Comparison of ENCODE assay signal across 1 cellular context in the genomic region with DNA sequence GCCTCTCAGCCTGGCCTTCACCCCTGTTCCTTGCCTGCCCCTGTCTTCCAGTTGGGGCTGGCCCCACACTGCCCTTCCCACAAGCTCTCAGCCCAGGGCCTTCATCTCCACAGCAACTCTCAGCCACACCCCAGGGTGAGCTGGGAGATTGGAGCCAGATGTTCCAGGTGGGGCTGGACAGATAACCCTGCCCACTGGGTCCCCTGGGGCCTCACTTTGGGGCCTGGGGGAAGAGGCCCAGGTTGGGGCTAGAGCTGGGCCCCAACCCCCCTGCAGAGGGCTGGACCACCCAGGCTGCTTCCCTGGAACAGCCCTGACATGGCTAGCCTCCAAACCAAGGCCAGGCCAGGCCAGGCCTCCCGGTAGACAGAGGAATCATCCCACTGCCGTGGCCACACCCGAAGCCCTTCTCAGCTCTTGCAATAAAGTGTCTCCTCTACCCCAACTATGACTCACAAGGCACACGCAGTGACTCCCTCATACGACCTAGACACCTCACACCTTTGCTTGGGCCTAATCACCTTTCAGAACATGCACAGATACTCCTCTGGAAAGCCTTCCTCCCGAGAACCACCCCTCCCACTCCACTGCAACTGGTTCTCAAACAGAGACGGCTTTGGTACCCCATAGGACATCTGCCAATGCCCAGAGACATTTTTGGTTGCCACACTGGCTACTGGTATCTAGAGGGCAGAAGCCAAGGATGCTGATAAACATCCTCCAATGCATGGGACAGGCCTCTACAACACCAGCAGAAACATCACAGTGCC.
A peak's percentile ranks its signal among the peaks of the same experiment; 100 is the strongest.
TF ChIP-seq lines count a peak whose summit lies in the region.

No MANE protein-coding gene starts in this region.

TF ChIP-seq in K562, 482 proteins besides CTCF, POLR2A, EP300 and RAD21 (continued from another document and continues in another):
- TF ChIP-seq, protein P1, sequence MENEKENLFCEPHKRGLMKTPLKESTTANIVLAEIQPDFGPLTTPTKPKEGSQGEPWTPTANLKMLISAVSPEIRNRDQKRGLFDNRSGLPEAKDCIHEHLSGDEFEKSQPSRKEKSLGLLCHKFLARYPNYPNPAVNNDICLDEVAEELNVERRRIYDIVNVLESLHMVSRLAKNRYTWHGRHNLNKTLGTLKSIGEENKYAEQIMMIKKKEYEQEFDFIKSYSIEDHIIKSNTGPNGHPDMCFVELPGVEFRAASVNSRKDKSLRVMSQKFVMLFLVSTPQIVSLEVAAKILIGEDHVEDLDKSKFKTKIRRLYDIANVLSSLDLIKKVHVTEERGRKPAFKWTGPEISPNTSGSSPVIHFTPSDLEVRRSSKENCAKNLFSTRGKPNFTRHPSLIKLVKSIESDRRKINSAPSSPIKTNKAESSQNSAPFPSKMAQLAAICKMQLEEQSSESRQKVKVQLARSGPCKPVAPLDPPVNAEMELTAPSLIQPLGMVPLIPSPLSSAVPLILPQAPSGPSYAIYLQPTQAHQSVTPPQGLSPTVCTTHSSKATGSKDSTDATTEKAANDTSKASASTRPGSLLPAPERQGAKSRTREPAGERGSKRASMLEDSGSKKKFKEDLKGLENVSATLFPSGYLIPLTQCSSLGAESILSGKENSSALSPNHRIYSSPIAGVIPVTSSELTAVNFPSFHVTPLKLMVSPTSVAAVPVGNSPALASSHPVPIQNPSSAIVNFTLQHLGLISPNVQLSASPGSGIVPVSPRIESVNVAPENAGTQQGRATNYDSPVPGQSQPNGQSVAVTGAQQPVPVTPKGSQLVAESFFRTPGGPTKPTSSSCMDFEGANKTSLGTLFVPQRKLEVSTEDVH (IDR thresholded peaks at IDR 0.05; ENCODE audit: low read depth, partially characterized antibody): no peak
- TF ChIP-seq SMARCB1 (IDR thresholded peaks at IDR 0.05; ENCODE audit: insufficient read length, low read depth) (peak; percentile 91), FOSL1 (tag; conservative IDR thresholded peaks at IDR 0.05) (peak; percentile 92), TBP (optimal IDR thresholded peaks at IDR 0.05; ENCODE audit: low read depth, low read length) (peak; percentile 43), TEAD4 (IDR thresholded peaks at IDR 0.05; ENCODE audit: low read length) (peak; percentile 94), TEAD4 (CRISPR knock-in tag; IDR thresholded peaks at IDR 0.05; ENCODE audit: borderline replicate concordance) (no peak), ETS2 (tag; IDR thresholded peaks at IDR 0.05; ENCODE audit: borderline replicate concordance, poor library complexity, severe bottlenecking) (no peak), MEF2A (IDR thresholded peaks at IDR 0.05; ENCODE audit: control insufficient read depth, low read depth, low read length) (peak; percentile 18; the same call in 1 of the 2 replicates), ZNF507 (tag; conservative IDR thresholded peaks at IDR 0.05) (no peak), CHD1 (IDR thresholded peaks at IDR 0.05; ENCODE audit: low read length) (peak; percentile 13), ILF3 (IDR thresholded peaks at IDR 0.05; ENCODE audit: borderline replicate concordance) (no peak), TAF9B (IDR thresholded peaks at IDR 0.05; ENCODE audit: partially characterized antibody) (no peak), TEAD2 (tag; IDR thresholded peaks at IDR 0.05) (no peak), SMARCE1 (IDR thresholded peaks at IDR 0.05) (peak; percentile 92), NEUROD1 (IDR thresholded peaks at IDR 0.05; ENCODE audit: borderline replicate concordance, low read depth, low read length, partially characterized antibody) (peak; percentile 86), STAT5B (CRISPR knock-in tag; IDR thresholded peaks at IDR 0.05) (no peak), LEF1 (IDR thresholded peaks at IDR 0.05) (peak; percentile 98), HIVEP1 (CRISPR knock-in tag; IDR thresholded peaks at IDR 0.05) (no peak), RCOR1 (IDR thresholded peaks at IDR 0.05; ENCODE audit: borderline replicate concordance in 1 of 2, low read depth in 2 of 2, low read length in 2 of 2) (peak; percentile 88), CBX1 (IDR thresholded peaks at IDR 0.05; ENCODE audit: low read depth) (peak; percentile 63; the same call in 1 of the 2 replicates), KLF10 (CRISPR knock-in tag; IDR thresholded peaks at IDR 0.05) (no peak), NCOA1 (IDR thresholded peaks at IDR 0.05; ENCODE audit: low read depth) (peak; percentile 90)
- TF ChIP-seq, protein P2, sequence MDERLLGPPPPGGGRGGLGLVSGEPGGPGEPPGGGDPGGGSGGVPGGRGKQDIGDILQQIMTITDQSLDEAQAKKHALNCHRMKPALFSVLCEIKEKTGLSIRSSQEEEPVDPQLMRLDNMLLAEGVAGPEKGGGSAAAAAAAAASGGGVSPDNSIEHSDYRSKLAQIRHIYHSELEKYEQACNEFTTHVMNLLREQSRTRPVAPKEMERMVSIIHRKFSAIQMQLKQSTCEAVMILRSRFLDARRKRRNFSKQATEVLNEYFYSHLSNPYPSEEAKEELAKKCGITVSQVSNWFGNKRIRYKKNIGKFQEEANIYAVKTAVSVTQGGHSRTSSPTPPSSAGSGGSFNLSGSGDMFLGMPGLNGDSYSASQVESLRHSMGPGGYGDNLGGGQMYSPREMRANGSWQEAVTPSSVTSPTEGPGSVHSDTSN (CRISPR knock-in tag; IDR thresholded peaks at IDR 0.05; ENCODE audit: low read depth): no peak
- TF ChIP-seq, protein P2 (tag; conservative IDR thresholded peaks at IDR 0.05; ENCODE audit: low read depth): no peak
- TF ChIP-seq, protein P3, sequence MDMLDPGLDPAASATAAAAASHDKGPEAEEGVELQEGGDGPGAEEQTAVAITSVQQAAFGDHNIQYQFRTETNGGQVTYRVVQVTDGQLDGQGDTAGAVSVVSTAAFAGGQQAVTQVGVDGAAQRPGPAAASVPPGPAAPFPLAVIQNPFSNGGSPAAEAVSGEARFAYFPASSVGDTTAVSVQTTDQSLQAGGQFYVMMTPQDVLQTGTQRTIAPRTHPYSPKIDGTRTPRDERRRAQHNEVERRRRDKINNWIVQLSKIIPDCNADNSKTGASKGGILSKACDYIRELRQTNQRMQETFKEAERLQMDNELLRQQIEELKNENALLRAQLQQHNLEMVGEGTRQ (CRISPR knock-in tag; IDR thresholded peaks at IDR 0.05): no peak
- TF ChIP-seq, protein P4, sequence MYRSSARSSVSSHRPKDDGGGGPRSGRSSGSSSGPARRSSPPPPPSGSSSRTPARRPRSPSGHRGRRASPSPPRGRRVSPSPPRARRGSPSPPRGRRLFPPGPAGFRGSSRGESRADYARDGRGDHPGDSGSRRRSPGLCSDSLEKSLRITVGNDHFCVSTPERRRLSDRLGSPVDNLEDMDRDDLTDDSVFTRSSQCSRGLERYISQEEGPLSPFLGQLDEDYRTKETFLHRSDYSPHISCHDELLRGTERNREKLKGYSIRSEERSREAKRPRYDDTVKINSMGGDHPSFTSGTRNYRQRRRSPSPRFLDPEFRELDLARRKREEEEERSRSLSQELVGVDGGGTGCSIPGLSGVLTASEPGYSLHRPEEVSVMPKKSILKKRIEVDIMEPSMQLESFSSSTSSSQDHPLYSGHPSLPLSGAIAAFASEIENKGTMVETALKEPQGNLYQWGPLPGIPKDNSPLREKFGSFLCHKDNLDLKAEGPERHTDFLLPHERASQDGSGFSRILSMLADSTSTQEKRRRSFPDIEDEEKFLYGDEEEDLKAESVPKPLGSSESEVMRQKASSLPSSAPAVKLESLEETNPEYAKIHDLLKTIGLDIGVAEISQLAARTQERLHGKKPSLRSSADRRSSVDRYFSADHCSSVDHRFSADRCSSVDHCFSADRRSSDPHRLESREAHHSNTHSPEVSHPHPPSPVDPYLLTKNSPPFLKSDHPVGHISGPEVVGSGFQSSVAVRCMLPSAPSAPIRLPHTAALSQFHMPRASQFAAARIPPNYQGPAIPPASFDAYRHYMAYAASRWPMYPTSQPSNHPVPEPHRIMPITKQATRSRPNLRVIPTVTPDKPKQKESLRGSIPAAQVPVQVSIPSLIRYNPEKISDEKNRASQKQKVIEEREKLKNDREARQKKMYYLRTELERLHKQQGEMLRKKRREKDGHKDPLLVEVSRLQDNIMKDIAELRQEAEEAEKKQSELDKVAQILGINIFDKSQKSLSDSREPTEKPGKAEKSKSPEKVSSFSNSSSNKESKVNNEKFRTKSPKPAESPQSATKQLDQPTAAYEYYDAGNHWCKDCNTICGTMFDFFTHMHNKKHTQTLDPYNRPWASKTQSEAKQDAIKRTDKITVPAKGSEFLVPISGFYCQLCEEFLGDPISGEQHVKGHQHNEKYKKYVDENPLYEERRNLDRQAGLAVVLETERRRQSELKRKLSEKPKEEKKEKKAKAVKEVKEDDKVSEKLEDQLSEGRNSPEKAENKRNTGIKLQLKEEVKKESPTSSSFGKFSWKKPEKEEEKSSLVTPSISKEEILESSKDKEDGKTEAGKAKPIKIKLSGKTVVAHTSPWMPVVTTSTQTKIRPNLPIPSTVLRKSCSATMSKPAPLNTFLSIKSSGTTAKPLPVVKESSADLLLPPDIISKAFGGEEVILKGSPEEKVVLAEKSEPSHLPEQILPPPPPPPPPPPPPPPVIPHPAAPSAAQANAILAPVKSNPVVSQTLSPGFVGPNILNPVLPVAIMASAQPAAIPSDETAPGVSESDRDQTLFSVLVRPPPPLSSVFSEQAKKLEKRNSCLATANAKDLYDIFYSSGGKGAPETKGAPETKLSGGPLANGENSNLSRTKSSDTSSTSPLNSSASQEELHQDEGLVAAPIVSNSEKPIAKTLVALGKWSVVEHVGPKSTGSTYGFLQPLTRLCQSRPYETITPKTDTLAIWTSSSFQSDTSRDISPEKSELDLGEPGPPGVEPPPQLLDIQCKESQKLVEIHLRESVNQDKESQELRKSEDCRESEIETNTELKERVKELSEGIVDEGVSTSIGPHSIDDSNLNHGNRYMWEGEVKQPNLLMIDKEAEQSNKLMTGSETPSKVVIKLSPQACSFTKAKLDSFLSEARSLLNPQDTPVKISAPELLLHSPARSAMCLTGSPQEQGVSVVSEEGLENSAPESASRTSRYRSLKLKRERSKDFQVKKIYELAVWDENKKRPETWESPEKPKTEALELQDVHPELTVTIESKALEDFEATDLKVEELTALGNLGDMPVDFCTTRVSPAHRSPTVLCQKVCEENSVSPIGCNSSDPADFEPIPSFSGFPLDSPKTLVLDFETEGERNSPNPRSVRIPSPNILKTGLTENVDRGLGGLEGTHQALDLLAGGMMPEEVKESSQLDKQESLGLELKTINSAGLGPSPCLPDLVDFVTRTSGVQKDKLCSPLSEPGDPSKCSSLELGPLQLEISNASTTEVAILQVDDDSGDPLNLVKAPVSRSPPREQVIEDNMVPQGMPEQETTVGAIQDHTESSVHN (IDR thresholded peaks at IDR 0.05; ENCODE audit: borderline replicate concordance in 1 of 2, low read depth in 1 of 2): no peak
- TF ChIP-seq, protein P5, sequence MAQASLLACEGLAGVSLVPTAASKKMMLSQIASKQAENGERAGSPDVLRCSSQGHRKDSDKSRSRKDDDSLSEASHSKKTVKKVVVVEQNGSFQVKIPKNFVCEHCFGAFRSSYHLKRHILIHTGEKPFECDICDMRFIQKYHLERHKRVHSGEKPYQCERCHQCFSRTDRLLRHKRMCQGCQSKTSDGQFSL (CRISPR knock-in tag; IDR thresholded peaks at IDR 0.05): no peak
- TF ChIP-seq, protein P5 (tag; IDR thresholded peaks at IDR 0.05): no peak
- TF ChIP-seq, protein P6, sequence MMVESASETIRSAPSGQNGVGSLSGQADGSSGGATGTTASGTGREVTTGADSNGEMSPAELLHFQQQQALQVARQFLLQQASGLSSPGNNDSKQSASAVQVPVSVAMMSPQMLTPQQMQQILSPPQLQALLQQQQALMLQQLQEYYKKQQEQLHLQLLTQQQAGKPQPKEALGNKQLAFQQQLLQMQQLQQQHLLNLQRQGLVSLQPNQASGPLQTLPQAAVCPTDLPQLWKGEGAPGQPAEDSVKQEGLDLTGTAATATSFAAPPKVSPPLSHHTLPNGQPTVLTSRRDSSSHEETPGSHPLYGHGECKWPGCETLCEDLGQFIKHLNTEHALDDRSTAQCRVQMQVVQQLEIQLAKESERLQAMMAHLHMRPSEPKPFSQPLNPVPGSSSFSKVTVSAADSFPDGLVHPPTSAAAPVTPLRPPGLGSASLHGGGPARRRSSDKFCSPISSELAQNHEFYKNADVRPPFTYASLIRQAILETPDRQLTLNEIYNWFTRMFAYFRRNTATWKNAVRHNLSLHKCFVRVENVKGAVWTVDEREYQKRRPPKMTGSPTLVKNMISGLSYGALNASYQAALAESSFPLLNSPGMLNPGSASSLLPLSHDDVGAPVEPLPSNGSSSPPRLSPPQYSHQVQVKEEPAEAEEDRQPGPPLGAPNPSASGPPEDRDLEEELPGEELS (CRISPR knock-in tag; IDR thresholded peaks at IDR 0.05; ENCODE audit: borderline replicate concordance): no peak
- TF ChIP-seq, protein P7, sequence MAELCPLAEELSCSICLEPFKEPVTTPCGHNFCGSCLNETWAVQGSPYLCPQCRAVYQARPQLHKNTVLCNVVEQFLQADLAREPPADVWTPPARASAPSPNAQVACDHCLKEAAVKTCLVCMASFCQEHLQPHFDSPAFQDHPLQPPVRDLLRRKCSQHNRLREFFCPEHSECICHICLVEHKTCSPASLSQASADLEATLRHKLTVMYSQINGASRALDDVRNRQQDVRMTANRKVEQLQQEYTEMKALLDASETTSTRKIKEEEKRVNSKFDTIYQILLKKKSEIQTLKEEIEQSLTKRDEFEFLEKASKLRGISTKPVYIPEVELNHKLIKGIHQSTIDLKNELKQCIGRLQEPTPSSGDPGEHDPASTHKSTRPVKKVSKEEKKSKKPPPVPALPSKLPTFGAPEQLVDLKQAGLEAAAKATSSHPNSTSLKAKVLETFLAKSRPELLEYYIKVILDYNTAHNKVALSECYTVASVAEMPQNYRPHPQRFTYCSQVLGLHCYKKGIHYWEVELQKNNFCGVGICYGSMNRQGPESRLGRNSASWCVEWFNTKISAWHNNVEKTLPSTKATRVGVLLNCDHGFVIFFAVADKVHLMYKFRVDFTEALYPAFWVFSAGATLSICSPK (IDR thresholded peaks at IDR 0.05; ENCODE audit: borderline replicate concordance): no peak
- TF ChIP-seq, protein P8, sequence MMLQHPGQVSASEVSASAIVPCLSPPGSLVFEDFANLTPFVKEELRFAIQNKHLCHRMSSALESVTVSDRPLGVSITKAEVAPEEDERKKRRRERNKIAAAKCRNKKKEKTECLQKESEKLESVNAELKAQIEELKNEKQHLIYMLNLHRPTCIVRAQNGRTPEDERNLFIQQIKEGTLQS (IDR thresholded peaks at IDR 0.05): peak; percentile 95
- TF ChIP-seq, protein P8 (CRISPR knock-in tag; conservative IDR thresholded peaks at IDR 0.05): peak; percentile 82; the same call in 1 of the 2 replicates
- TF ChIP-seq, protein P9, sequence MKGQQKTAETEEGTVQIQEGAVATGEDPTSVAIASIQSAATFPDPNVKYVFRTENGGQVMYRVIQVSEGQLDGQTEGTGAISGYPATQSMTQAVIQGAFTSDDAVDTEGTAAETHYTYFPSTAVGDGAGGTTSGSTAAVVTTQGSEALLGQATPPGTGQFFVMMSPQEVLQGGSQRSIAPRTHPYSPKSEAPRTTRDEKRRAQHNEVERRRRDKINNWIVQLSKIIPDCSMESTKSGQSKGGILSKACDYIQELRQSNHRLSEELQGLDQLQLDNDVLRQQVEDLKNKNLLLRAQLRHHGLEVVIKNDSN (CRISPR knock-in tag; IDR thresholded peaks at IDR 0.05): no peak
